ENCODE assay signal across 9 cellular contexts in genomic region chr5:155299342-155300006, GRCh38.
"Had no signal": no experiment of that assay in that cellular context is flagged by ENCODE, and none has a peak within 500 bp of the region (broad histone marks: within the 10 kb centered on the region; RNA-seq: fewer than 3 reads in every experiment).

No MANE protein-coding gene starts in this region.

- H3K36me3 ChIP-seq: esophagus muscularis mucosa, ovary had no signal

- FAIRE-seq: urothelium cell line had no signal

- H3K27ac ChIP-seq: coronary artery, esophagus muscularis mucosa, ovary had no signal

- H3K9me3 ChIP-seq: esophagus muscularis mucosa, ovary had no signal

- H3K27me3 ChIP-seq: esophagus muscularis mucosa, ovary had no signal

- H3K4me1 ChIP-seq: esophagus muscularis mucosa had no signal

- DNase-seq: activated naive CD8-positive, alpha-beta T cell treated with anti-CD3 and anti-CD28 coated beads for 36 hours; midbrain; ovary; stimulated activated CD4-positive, alpha-beta T cell treated with anti-CD3 and anti-CD28 coated beads, Interleukin-2, amount 100 ng/mL, for 24 hours; T-helper 9 cell had no signal

- ATAC-seq: activated CD4-positive, CD25-positive, alpha-beta regulatory T cell treated with anti-CD3 and anti-CD28 coated beads, Interleukin-2, amount 50 U/mL, for 24 hours had no signal

- H3K4me3 ChIP-seq: coronary artery, esophagus muscularis mucosa, ovary had no signal
